ENCODE assay signal across 1 cellular context in genomic region chr1:40861227-40862003, GRCh38.
A peak's percentile ranks its signal among the peaks of the same experiment; 100 is the strongest.
TF ChIP-seq lines count a peak whose summit lies in the region.

No MANE protein-coding gene starts in this region.

TF ChIP-seq in HepG2, 621 proteins besides CTCF, POLR2A, EP300 and RAD21 (continued from another document):
- TF ChIP-seq UBTF (CRISPR knock-in tag; IDR thresholded peaks at IDR 0.05) (0 out of 2 replicates have a peak, but pooled peaks have one; percentile 48), ZNF274 (CRISPR knock-in tag; IDR thresholded peaks at IDR 0.05) (peak; percentile 60; the same call in 1 of the 2 replicates), ZNF687 (CRISPR knock-in tag; IDR thresholded peaks at IDR 0.05) (peak; percentile 68), IRX3 (CRISPR knock-in tag; IDR thresholded peaks at IDR 0.05; ENCODE audit: borderline replicate concordance, low read depth) (peak; percentile 17), ZNF430 (CRISPR knock-in tag; IDR thresholded peaks at IDR 0.05) (0 out of 2 replicates have a peak, but pooled peaks have one; percentile 30), ZNF501 (CRISPR knock-in tag; IDR thresholded peaks at IDR 0.05) (no peak), RNF2 (conservative IDR thresholded peaks at IDR 0.05; ENCODE audit: low read depth) (peak; percentile 55), ZNF720 (CRISPR knock-in tag; IDR thresholded peaks at IDR 0.05) (no peak), ZNF350 (CRISPR knock-in tag; IDR thresholded peaks at IDR 0.05; ENCODE audit: borderline replicate concordance, low read depth) (0 out of 2 replicates have a peak, but pooled peaks have one; percentile 33), ZFP36L2 (CRISPR knock-in tag; IDR thresholded peaks at IDR 0.05) (no peak), ERF (CRISPR knock-in tag; IDR thresholded peaks at IDR 0.05) (no peak), ZSCAN12 (CRISPR knock-in tag; IDR thresholded peaks at IDR 0.05) (no peak), HOXA5 (CRISPR knock-in tag; IDR thresholded peaks at IDR 0.05) (peak; percentile 69; the same call in 1 of the 2 replicates), NFKB2 (CRISPR knock-in tag; IDR thresholded peaks at IDR 0.05; ENCODE audit: borderline replicate concordance) (no peak), HINFP (CRISPR knock-in tag; IDR thresholded peaks at IDR 0.05; ENCODE audit: low read depth) (peak; percentile 46; the same call in 1 of the 2 replicates), ZNF777 (CRISPR knock-in tag; IDR thresholded peaks at IDR 0.05) (peak; percentile 70; the same call in 1 of the 2 replicates), HOXA3 (CRISPR knock-in tag; IDR thresholded peaks at IDR 0.05) (peak; percentile 41; the same call in 1 of the 2 replicates), ATF7-NPFF (CRISPR knock-in tag; IDR thresholded peaks at IDR 0.05; ENCODE audit: low read depth) (no peak; the same call in 1 of the 2 replicates), ZFP90 (CRISPR knock-in tag; IDR thresholded peaks at IDR 0.05; ENCODE audit: borderline replicate concordance) (0 out of 2 replicates have a peak, but pooled peaks have one; percentile 15), ZNF329 (CRISPR knock-in tag; IDR thresholded peaks at IDR 0.05; ENCODE audit: low read depth) (0 out of 2 replicates have a peak, but pooled peaks have one; percentile 17), ZNF800 (CRISPR knock-in tag; IDR thresholded peaks at IDR 0.05) (peak; percentile 46; the same call in 1 of the 2 replicates), ZNF670 (CRISPR knock-in tag; IDR thresholded peaks at IDR 0.05; ENCODE audit: borderline replicate concordance) (0 out of 2 replicates have a peak, but pooled peaks have one; percentile 30)
